Comparison of ENCODE assay signal across 9 cellular contexts in the genomic region with DNA sequence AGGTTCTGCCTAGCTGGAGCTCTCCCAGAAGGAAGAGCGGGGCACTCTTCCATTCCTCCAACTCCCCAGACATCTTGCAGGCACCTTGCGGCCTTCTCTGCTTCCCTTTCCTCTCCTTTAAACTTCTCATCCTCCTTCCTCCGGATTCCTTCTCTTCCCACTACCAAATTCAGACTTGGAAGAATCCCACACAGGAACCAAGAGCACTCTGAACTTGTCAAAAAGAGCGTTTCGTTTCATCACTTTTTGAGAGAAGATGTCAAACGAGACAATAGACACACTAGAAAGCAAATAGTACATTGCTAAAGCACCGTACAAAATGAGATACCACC. TPM values are rescaled to one million over a fixed set of nuclear protein-coding genes. Genes with fewer than 3 reads are reported as not detected.
A peak's percentile ranks its signal among the peaks of the same experiment; 100 is the strongest.
DNase-seq lines count a peak whose midpoint lies in the region; ATAC-seq and TF ChIP-seq lines count a peak whose summit lies in the region.
"Had no signal": no experiment of that assay in that cellular context is flagged by ENCODE, and none has a peak within 500 bp of the region (broad histone marks: within the 10 kb centered on the region; RNA-seq: fewer than 3 reads in every experiment).

No MANE protein-coding gene starts in this region.

- no peaks in the 10 kb centered on the region for H3K36me3 Mint-ChIP-seq in activated naive CD8-positive, alpha-beta T cell treated with anti-CD3 and anti-CD28 coated beads, Interleukin-2, amount 10 ng/mL, durations not matched to agents 7 days and 5 days

- H3K27ac Mint-ChIP-seq in activated naive CD8-positive, alpha-beta T cell treated with anti-CD3 and anti-CD28 coated beads, Interleukin-2, amount 10 ng/mL, durations not matched to agents 7 days and 5 days, result no peak overlapping the region

- H3F3A ChIP-seq in GM23248 (ENCODE audit: insufficient read depth), result no peaks in the 10 kb centered on the region

- DNase-seq in GM23248 (no peak), skeletal muscle cell (ENCODE audit: low read depth) (no peak), OCI-LY7 (ENCODE audit: low spot score) (no peak), A172 (ENCODE audit: low spot score) (no peak)
- DNase-seq in activated naive CD8-positive, alpha-beta T cell treated with anti-CD3 and anti-CD28 coated beads, Interleukin-2, amount 10 ng/mL, durations not matched to agents 7 days and 5 days, result no peak
- DNase-seq: NCI-H2227 treated with DMSO at 0.1 percent for 48 hours had no signal

- H2AFZ ChIP-seq in GM23248 (peak overlapping the region; percentile 58), OCI-LY7 (ENCODE audit: low read length) (no peak overlapping the region)

- 31 to 35% methylated on average over 7 of the region's 7 CpGs for WGBS in GM23248 (ENCODE audit: low coverage in 1 of 2, low lambda C conversion rate in 2 of 2, missing lambda C conversion rate in 2 of 2), 2 experiments

- peaks cover 2% of the 10 kb centered on the region for H3K9me3 Mint-ChIP-seq in activated naive CD8-positive, alpha-beta T cell treated with anti-CD3 and anti-CD28 coated beads, Interleukin-2, amount 10 ng/mL, durations not matched to agents 7 days and 5 days

- ATAC-seq in activated naive CD8-positive, alpha-beta T cell treated with anti-CD3 and anti-CD28 coated beads, Interleukin-2, amount 10 ng/mL, durations not matched to agents 7 days and 5 days (ENCODE audit: low read depth), result no peak
- ATAC-seq in HG02678 (IDR thresholded peaks at IDR 0.05; ENCODE audit: unreplicated experiment), result no peak
- ATAC-seq in HG03432 (IDR thresholded peaks at IDR 0.05; ENCODE audit: unreplicated experiment), result no peak

- H3K9me2 ChIP-seq in GM23248 (ENCODE audit: insufficient read depth) (no peaks in the 10 kb centered on the region), OCI-LY7 (ENCODE audit: insufficient read depth, low read length) (no peaks in the 10 kb centered on the region)

- H3K9ac ChIP-seq in GM23248 (no peak overlapping the region), iPS-20b (ENCODE audit: low read depth, low read length) (no peak overlapping the region)

- no peak overlapping the region for H3K27ac ChIP-seq in GM23248
- H3K27ac ChIP-seq in iPS-20b (ENCODE audit: low read length), result no peak overlapping the region
- H3K27ac ChIP-seq in OCI-LY7 (ENCODE audit: low read depth, low read length, poor library complexity, severe bottlenecking), result no peak overlapping the region

- BruUV-seq in OCI-LY7 (replicated peaks; lab: Mats Ljungman, UMichigan), result no TSS peak

- in situ Hi-C loops in GM23248 (cut with MboI), result no loop called here

- CTCF ChIA-PET in OCI-LY7 (lab: Charles Lee; ENCODE audit: unreplicated experiment), result no interaction called here

- peaks cover 10% of the 10 kb centered on the region for H3K4me1 Mint-ChIP-seq in activated naive CD8-positive, alpha-beta T cell treated with anti-CD3 and anti-CD28 coated beads, Interleukin-2, amount 10 ng/mL, durations not matched to agents 7 days and 5 days

- H4K20me1 ChIP-seq in GM23248 (ENCODE audit: insufficient read depth) (no peaks in the 10 kb centered on the region), OCI-LY7 (ENCODE audit: insufficient read depth, low read length) (no peaks in the 10 kb centered on the region)

- no peaks in the 10 kb centered on the region for H3K36me3 ChIP-seq in GM23248 (ENCODE audit: low read depth)
- no peaks in the 10 kb centered on the region for H3K36me3 ChIP-seq in iPS-20b (ENCODE audit: insufficient read depth, low read depth, low read length)
- no peaks in the 10 kb centered on the region for H3K36me3 ChIP-seq in OCI-LY7 (ENCODE audit: insufficient read depth, low read length)

- H3K27me3 ChIP-seq in GM23248 (replicated peaks; ENCODE audit: insufficient read depth), result peaks cover 85% of the 10 kb centered on the region
- peaks cover 80% of the 10 kb centered on the region for H3K27me3 ChIP-seq in iPS-20b (ENCODE audit: insufficient read depth, low read length)

- no peak for TF ChIP-seq CTCF in OCI-LY7 (conservative IDR thresholded peaks at IDR 0.05; ENCODE audit: low read length)

- intact Hi-C loops in OCI-LY7 (cut with micrococcal nuclease; ENCODE audit: unreplicated experiment), result no loop called here

- H3K4me1 ChIP-seq in GM23248 (ENCODE audit: insufficient read depth), result no peaks in the 10 kb centered on the region
- H3K4me1 ChIP-seq in iPS-20b (ENCODE audit: insufficient read depth, low read length), result peaks cover 9% of the 10 kb centered on the region; the same call in 1 of the 2 replicates
- no peaks in the 10 kb centered on the region for H3K4me1 ChIP-seq in OCI-LY7 (ENCODE audit: insufficient read depth, low read length, poor library complexity, severe bottlenecking)

- peaks cover 59% of the 10 kb centered on the region for H3K27me3 Mint-ChIP-seq in activated naive CD8-positive, alpha-beta T cell treated with anti-CD3 and anti-CD28 coated beads, Interleukin-2, amount 10 ng/mL, durations not matched to agents 7 days and 5 days

- H3K4me3 ChIP-seq in GM23248 (peak overlapping the region; percentile 62), iPS-20b (ENCODE audit: low read length) (peak overlapping the region; percentile 77), skeletal muscle cell (ENCODE audit: low read depth, low read length) (peak overlapping the region; percentile 49), OCI-LY7 (ENCODE audit: low read depth, low read length, poor library complexity, severe bottlenecking) (no peak overlapping the region)

- H3K79me2 ChIP-seq in GM23248 (ENCODE audit: insufficient read depth) (no peaks in the 10 kb centered on the region), OCI-LY7 (ENCODE audit: insufficient read depth, low read depth, low read length) (no peaks in the 10 kb centered on the region)

- no peaks in the 10 kb centered on the region for H3K9me3 ChIP-seq in GM23248 (ENCODE audit: low read depth)
- H3K9me3 ChIP-seq in iPS-20b (ENCODE audit: insufficient read depth, low read depth, low read length), result no peaks in the 10 kb centered on the region; the same call in 1 of the 2 replicates
- no peaks in the 10 kb centered on the region for H3K9me3 ChIP-seq in OCI-LY7 (ENCODE audit: low read length)

- POLR2A ChIA-PET in activated naive CD8-positive, alpha-beta T cell treated with anti-CD3 and anti-CD28 coated beads, Interleukin-2, amount 10 ng/mL, durations not matched to agents 7 days and 5 days (lab: Charles Lee), result no interaction called here
- POLR2A ChIA-PET in OCI-LY7 (lab: Charles Lee), result no interaction called here

- peak overlapping the region; percentile 60 for H3K4me3 Mint-ChIP-seq in activated naive CD8-positive, alpha-beta T cell treated with anti-CD3 and anti-CD28 coated beads, Interleukin-2, amount 10 ng/mL, durations not matched to agents 7 days and 5 days

- H3K4me2 ChIP-seq in GM23248 (ENCODE audit: unreplicated experiment) (peak overlapping the region; percentile 62), OCI-LY7 (ENCODE audit: low read length) (no peak overlapping the region)

RNA-seq across cellular contexts. Expression of a gene that starts 0.5 kb away (rescaled TPM):
- not detected in 2 replicates for total RNA-seq in GM23248 (2014; rRNA removed; shearing (Covaris generic))
- polyA plus RNA-seq in GM23248 (2016; fragmentation: Nextera tagmentation; extraction: Ambion mirVana), result not detected in 2 replicates
- total RNA-seq in activated naive CD8-positive, alpha-beta T cell treated with anti-CD3 and anti-CD28 coated beads, Interleukin-2, amount 10 ng/mL, durations not matched to agents 7 days and 5 days, result not detected
- not detected in 2 replicates for total RNA-seq in OCI-LY7 (2014; rRNA removed; shearing (Covaris generic))
- total RNA-seq in OCI-LY7 (2022), result not detected in 2 replicates
- total RNA-seq in A172 (2014; rRNA removed; shearing (Covaris generic)), result not detected in 2 replicates

RNA-seq across cellular contexts. Expression of a gene that starts 45.3 kb away (rescaled TPM):
- total RNA-seq in GM23248 (2014; rRNA removed; shearing (Covaris generic)), result 24.0 and 35.8 TPM in 2 replicates
- polyA plus RNA-seq in GM23248 (2016; fragmentation: Nextera tagmentation; extraction: Ambion mirVana), result 25.0 and 30.5 TPM in 2 replicates
- total RNA-seq in activated naive CD8-positive, alpha-beta T cell treated with anti-CD3 and anti-CD28 coated beads, Interleukin-2, amount 10 ng/mL, durations not matched to agents 7 days and 5 days, result 10 to 100 TPM; 21.8 to 22.9 TPM
- total RNA-seq in OCI-LY7 (2014; rRNA removed; shearing (Covaris generic)), result 16.2 and 20.0 TPM in 2 replicates
- 28.7 and 28.9 TPM in 2 replicates for total RNA-seq in OCI-LY7 (2022)
- 29.8 and 38.8 TPM in 2 replicates for total RNA-seq in A172 (2014; rRNA removed; shearing (Covaris generic))
